ENCODE assay signal across 8 cellular contexts in the genomic region with DNA sequence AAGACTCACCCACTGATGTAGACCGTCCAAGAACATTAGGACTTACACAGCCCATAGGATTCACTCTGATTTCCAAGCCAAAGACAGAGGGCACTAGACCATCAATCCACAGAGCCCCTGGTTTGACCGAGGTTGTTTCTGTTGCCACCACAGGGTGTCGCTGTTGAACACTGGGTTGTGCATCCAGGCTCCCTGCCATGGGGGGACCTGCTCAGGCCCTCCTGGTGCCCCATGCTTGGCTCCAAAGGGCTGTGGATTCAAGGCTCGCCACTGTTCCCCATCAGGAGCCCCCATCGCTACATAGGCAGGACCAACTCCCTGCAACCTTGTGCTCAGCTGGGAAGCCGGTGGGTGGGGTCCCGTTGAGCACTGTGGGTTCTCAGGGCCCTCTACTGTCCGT.
DNase-seq lines count a peak whose midpoint lies in the region; ATAC-seq lines count a peak whose summit lies in the region.

No MANE protein-coding gene starts in this region.

- H3K4me1 Mint-ChIP-seq in stimulated activated effector memory CD8-positive, alpha-beta T cell treated with anti-CD3 and anti-CD28 coated beads, Interleukin-12 subunit alpha, Interleukin-12 subunit beta, amount 100 ng/mL, for 72 hours: no peaks in the 10 kb centered on the region

- H3K9me3 Mint-ChIP-seq in stimulated activated effector memory CD8-positive, alpha-beta T cell treated with anti-CD3 and anti-CD28 coated beads, Interleukin-12 subunit alpha, Interleukin-12 subunit beta, amount 100 ng/mL, for 72 hours: peaks cover 3% of the 10 kb centered on the region

- intact Hi-C loops in posterior vena cava (cut with DNase I): no loop called here

- DNase-seq in NCI-H82 (lab: John Stamatoyannopoulos, UW): peak; percentile 4
- no peak for DNase-seq in NCI-H82 treated with DMSO at 0.1 percent for 48 hours (lab: John Stamatoyannopoulos, UW; ENCODE audit: unreplicated experiment)
- peak; percentile 39 for DNase-seq in LoVo (ENCODE audit: low spot score)
- DNase-seq in cerebellar cortex (ENCODE audit: low spot score): peak; percentile 15
- peak; percentile 60 for DNase-seq in posterior vena cava (ENCODE audit: low spot score)
- DNase-seq in stimulated activated effector memory CD8-positive, alpha-beta T cell treated with anti-CD3 and anti-CD28 coated beads, Interleukin-12 subunit alpha, Interleukin-12 subunit beta, amount 100 ng/mL, for 72 hours (ENCODE audit: low spot score in 2 of 2): no peak

- H3K27ac Mint-ChIP-seq in stimulated activated effector memory CD8-positive, alpha-beta T cell treated with anti-CD3 and anti-CD28 coated beads, Interleukin-12 subunit alpha, Interleukin-12 subunit beta, amount 100 ng/mL, for 72 hours: no peak overlapping the region

- ATAC-seq in GM21717 (IDR thresholded peaks at IDR 0.05; ENCODE audit: unreplicated experiment): no peak
- no peak for ATAC-seq in GM18858 (IDR thresholded peaks at IDR 0.05; ENCODE audit: unreplicated experiment)
- no peak for ATAC-seq in stimulated activated effector memory CD8-positive, alpha-beta T cell treated with anti-CD3 and anti-CD28 coated beads, Interleukin-12 subunit alpha, Interleukin-12 subunit beta, amount 100 ng/mL, for 72 hours

- H3K36me3 Mint-ChIP-seq in stimulated activated effector memory CD8-positive, alpha-beta T cell treated with anti-CD3 and anti-CD28 coated beads, Interleukin-12 subunit alpha, Interleukin-12 subunit beta, amount 100 ng/mL, for 72 hours: no peaks in the 10 kb centered on the region

- H3K4me3 Mint-ChIP-seq in stimulated activated effector memory CD8-positive, alpha-beta T cell treated with anti-CD3 and anti-CD28 coated beads, Interleukin-12 subunit alpha, Interleukin-12 subunit beta, amount 100 ng/mL, for 72 hours: no peak overlapping the region

Comparison
In these comparisons a context has a peak if more than half of its experiments do, and no peak if none do; other contexts are left out.
1. DNase-seq: peak in NCI-H82 (single experiment), LoVo (single experiment), cerebellar cortex (single experiment) and posterior vena cava (single experiment); none in NCI-H82 treated with DMSO at 0.1 percent for 48 hours (single experiment) and stimulated activated effector memory CD8-positive, alpha-beta T cell treated with anti-CD3 and anti-CD28 coated beads, Interleukin-12 subunit alpha, Interleukin-12 subunit beta, amount 100 ng/mL, for 72 hours (0 of 2).